ENCODE assay signal across 7 cellular contexts in the genomic region with DNA sequence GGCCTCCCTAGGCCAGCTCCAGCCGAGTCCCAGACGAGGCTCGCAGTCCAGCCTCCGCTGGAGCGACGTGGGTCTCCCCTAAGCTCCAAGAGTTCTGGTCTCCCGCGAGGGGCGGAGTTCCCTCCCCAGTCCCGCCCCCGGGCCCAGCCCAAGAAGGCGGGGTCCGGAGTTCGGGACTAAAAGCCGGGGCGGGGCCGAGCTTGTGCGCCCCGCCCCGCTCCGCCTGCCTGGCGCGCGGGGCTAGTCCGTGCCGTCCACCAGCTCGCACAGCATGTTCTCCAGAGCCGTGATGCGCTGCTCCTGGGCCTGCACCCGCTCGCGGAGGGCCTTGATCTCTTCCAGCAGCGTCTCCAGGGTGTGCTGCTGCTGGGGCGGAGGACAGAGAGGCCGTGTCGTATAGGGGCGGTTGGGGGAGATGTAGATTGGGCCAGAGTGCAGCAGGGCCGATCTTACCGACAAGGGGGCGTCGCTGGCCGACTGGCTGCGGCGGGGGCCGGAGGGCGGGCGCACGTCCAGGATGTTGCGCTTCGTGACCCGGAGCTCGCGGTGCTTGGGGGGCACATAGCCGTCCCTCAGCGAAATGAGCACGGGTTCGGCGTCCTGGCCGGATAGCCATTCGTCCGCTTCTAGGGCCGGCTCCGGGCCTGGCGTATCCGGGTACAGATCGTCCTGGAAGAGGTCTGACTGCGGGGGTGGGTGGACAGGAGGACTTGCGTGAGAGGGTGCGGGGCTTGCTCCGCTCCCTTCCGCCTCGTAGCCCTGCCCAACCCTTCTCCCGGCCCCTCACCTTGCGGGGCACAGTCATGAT. TPM values are rescaled to one million over a fixed set of nuclear protein-coding genes. Genes with fewer than 3 reads are reported as not detected.
DNase-seq lines count a peak whose midpoint lies in the region; ATAC-seq and TF ChIP-seq lines count a peak whose summit lies in the region.

No MANE protein-coding gene starts in this region.

- ATAC-seq in GM18861 (IDR thresholded peaks at IDR 0.05; ENCODE audit: unreplicated experiment): peak; percentile 36
- ATAC-seq in HG03520 (IDR thresholded peaks at IDR 0.05; ENCODE audit: unreplicated experiment): peak; percentile 57
- ATAC-seq in thoracic aorta (ENCODE audit: insufficient number of reproducible peaks, low FRiP score, low read depth): no peak

- TF ChIP-seq CTCF in SU-DHL-6 (IDR thresholded peaks at IDR 0.05; ENCODE audit: insufficient read depth, low read length, poor library complexity, severe bottlenecking) (no peak), ovary (IDR thresholded peaks at IDR 0.05) (no peak), thoracic aorta (IDR thresholded peaks at IDR 0.05) (no peak)

- H3K4me3 ChIP-seq in SU-DHL-6 (ENCODE audit: insufficient read depth, low read length, poor library complexity, severe bottlenecking) (peak overlapping the region; percentile 47), ovary (peak overlapping the region; percentile 40), thoracic aorta (peak overlapping the region; percentile 70)

- TF ChIP-seq EP300 in ovary (IDR thresholded peaks at IDR 0.05): no peak

- 2 to 3% (median 2%) methylated on average over 32 to 74 of the region's 74 CpGs for WGBS in ovary, 3 donors

- H3K4me1 ChIP-seq in ovary (ENCODE audit: insufficient read depth): peaks cover 17% of the 10 kb centered on the region
- H3K4me1 ChIP-seq in thoracic aorta (ENCODE audit: control insufficient read depth in 1 of 2, low read depth in 2 of 2): peaks cover 35 to 74% of the 10 kb centered on the region in 2 donors

- H3K79me2 ChIP-seq in SU-DHL-6 (ENCODE audit: insufficient read depth, low read length): no peaks in the 10 kb centered on the region

- no peaks in the 10 kb centered on the region for H3K9me3 ChIP-seq in SU-DHL-6 (ENCODE audit: insufficient read depth, low read length)
- H3K9me3 ChIP-seq in ovary: no peaks in the 10 kb centered on the region
- H3K9me3 ChIP-seq in thoracic aorta: no peaks in the 10 kb centered on the region

- H3K36me3 ChIP-seq in SU-DHL-6 (ENCODE audit: low read length) (no peaks in the 10 kb centered on the region), ovary (no peaks in the 10 kb centered on the region), thoracic aorta (no peaks in the 10 kb centered on the region)

- H3K4me2 ChIP-seq in SU-DHL-6 (ENCODE audit: low read depth, low read length, poor library complexity, severe bottlenecking): peak overlapping the region; percentile 59

- peak overlapping the region; percentile 30; the same call in 1 of the 2 replicates for H3K9ac ChIP-seq in SU-DHL-6 (ENCODE audit: low read length)

- TF ChIP-seq POLR2A in ovary (IDR thresholded peaks at IDR 0.05): no peak

- intact Hi-C loops in head of caudate nucleus (cut with DNase I): loop anchor here (5.0 kb wide), 1 partner anchor 317 kb away; the partner anchor contains the start of gene SSH2
- intact Hi-C loops in ovary (cut with DNase I): no loop called here

- peak; percentile 64 for DNase-seq in activated naive CD8-positive, alpha-beta T cell treated with anti-CD3 and anti-CD28 coated beads, Interleukin-2, amount 50 U/mL, for 16 hours (ENCODE audit: low read depth, low spot score)
- DNase-seq in head of caudate nucleus (peak; percentile 82 to 97 (median 95)), ovary (peak; percentile 75 to 90 (median 85)), thoracic aorta (ENCODE audit: low spot score) (peak; percentile 43)

- H3F3A ChIP-seq in SU-DHL-6 (ENCODE audit: insufficient read depth): no peaks in the 10 kb centered on the region

- H2AFZ ChIP-seq in SU-DHL-6 (ENCODE audit: low read depth, low read length, severe bottlenecking): no peak overlapping the region

- H3K9me2 ChIP-seq in SU-DHL-6 (replicated peaks; ENCODE audit: insufficient read depth, low read length): no peaks in the 10 kb centered on the region

- H4K20me1 ChIP-seq in SU-DHL-6 (ENCODE audit: low read depth, low read length): no peaks in the 10 kb centered on the region

- no peaks in the 10 kb centered on the region for H3K27me3 ChIP-seq in SU-DHL-6 (ENCODE audit: low read length)
- H3K27me3 ChIP-seq in ovary: no peaks in the 10 kb centered on the region
- H3K27me3 ChIP-seq in thoracic aorta (replicated peaks; ENCODE audit: insufficient read depth): no peaks in the 10 kb centered on the region

- H3K27ac ChIP-seq in SU-DHL-6 (ENCODE audit: low read depth, low read length): no peak overlapping the region
- H3K27ac ChIP-seq in ovary: no peak overlapping the region
- no peak overlapping the region for H3K27ac ChIP-seq in thoracic aorta

RNA-seq across cellular contexts. Expression of gene CORO6, which starts 7.0 kb away (rescaled TPM):
- total RNA-seq in ovary (1 to 10 TPM; 1.2 to 9.0 (median 3.5) TPM), thoracic aorta (10 to 100 TPM; 35.5 to 55.0 TPM)
- 1 to 10 TPM; 2.1 to 4.2 TPM for polyA plus RNA-seq in ovary

RNA-seq across cellular contexts. Expression of gene ANKRD13B, which starts 22.8 kb away (rescaled TPM):
- 10 to 100 TPM; 10.5 to 23.4 (median 14.7) TPM for total RNA-seq in ovary
- polyA plus RNA-seq in ovary: 10 to 100 TPM in 1 of 2 donors, 1 to 10 TPM in 1; 3.6 to 11.4 TPM
- total RNA-seq in thoracic aorta: 10 to 100 TPM; 11.5 to 35.5 TPM

RNA-seq across cellular contexts. Expression of gene GIT1, which starts 26.2 kb away (rescaled TPM):
- total RNA-seq in ovary (10 to 100 TPM; 18.0 to 51.8 (median 39.2) TPM), thoracic aorta (10 to 100 TPM; 24.1 to 35.3 TPM)
- 10 to 100 TPM; 20.3 to 27.0 TPM for polyA plus RNA-seq in ovary

RNA-seq across cellular contexts. Expression of gene TP53I13, which starts 47.2 kb away (rescaled TPM):
- total RNA-seq in ovary (10 to 100 TPM; 30.4 to 49.5 (median 41.3) TPM), thoracic aorta (10 to 100 TPM; 54.4 to 92.6 TPM)
- polyA plus RNA-seq in ovary: 10 to 100 TPM in 1 of 2 donors, 1 to 10 TPM in 1; 2.2 to 44.7 TPM

RNA-seq across cellular contexts. Expression of gene ABHD15, which starts 48.9 kb away (rescaled TPM):
- 1 to 10 TPM; 4.2 to 7.6 (median 4.8) TPM for total RNA-seq in ovary
- polyA plus RNA-seq in ovary: 1 to 10 TPM; 3.0 to 8.7 TPM
- total RNA-seq in thoracic aorta: 10 to 100 TPM; 11.3 to 24.0 TPM

Comparison
In these comparisons a context has a peak if more than half of its experiments do, and no peak if none do; other contexts are left out.
1. DNase-seq: peak in every context shown above with its lines; median percentile 95 in head of caudate nucleus; 85 in ovary; 64 in activated naive CD8-positive, alpha-beta T cell treated with anti-CD3 and anti-CD28 coated beads, Interleukin-2, amount 50 U/mL, for 16 hours; 43 in thoracic aorta.